1 cellular context compared by ENCODE assay signal in the genomic region with DNA sequence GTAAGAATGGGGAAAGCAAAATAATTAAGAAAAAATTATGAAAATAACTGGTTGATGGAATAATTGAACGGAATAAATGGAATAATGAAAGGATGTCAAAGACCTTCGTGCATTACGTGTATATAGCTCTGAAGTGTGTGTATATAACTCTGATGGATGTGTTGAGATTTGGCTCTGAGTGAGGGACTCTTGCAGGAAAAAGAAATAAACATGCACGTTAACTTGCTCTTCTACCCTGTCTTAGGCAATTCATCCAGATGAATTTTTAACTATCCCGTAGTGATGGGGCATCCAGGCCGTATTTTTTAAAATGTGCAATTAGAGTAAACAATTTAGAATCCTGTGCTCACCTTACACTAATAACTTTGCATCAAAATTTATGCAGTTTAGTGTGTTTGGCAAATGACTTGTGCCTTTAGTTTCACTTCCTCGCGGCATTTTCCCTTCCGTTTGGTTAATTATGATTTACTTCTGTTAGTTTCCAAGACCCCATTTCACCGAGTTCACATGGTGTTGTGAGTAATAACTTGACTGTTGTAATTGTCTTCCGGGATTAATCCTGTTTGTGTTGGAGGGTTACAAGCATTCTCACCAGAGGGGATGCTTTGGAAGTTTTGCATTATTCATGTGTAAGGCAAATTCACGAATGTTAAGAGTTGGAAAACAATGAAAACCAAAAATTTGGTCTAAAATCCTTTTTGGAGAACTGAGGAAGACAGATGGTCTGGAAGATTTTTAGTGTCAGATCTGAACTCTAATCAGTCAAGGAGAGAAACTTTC.
TF ChIP-seq lines count a peak whose summit lies in the region.

No MANE protein-coding gene starts in this region.

TF ChIP-seq in GM23338, 12 proteins besides CTCF, POLR2A, EP300 and RAD21 (continued from another document):
- TF ChIP-seq, protein P1, sequence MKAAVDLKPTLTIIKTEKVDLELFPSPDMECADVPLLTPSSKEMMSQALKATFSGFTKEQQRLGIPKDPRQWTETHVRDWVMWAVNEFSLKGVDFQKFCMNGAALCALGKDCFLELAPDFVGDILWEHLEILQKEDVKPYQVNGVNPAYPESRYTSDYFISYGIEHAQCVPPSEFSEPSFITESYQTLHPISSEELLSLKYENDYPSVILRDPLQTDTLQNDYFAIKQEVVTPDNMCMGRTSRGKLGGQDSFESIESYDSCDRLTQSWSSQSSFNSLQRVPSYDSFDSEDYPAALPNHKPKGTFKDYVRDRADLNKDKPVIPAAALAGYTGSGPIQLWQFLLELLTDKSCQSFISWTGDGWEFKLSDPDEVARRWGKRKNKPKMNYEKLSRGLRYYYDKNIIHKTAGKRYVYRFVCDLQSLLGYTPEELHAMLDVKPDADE (IDR thresholded peaks at IDR 0.05): no peak
- no peak for TF ChIP-seq ZNF462 (CRISPR knock-in tag; IDR thresholded peaks at IDR 0.05)
- TF ChIP-seq NANOG (IDR thresholded peaks at IDR 0.05; ENCODE audit: borderline replicate concordance): no peak
- no peak for TF ChIP-seq EZH2 (IDR thresholded peaks at IDR 0.05; ENCODE audit: low read depth, unreplicated experiment)
- no peak for TF ChIP-seq CREB1 (CRISPR knock-in tag; IDR thresholded peaks at IDR 0.05; ENCODE audit: low read depth)
